In the genomic region with DNA sequence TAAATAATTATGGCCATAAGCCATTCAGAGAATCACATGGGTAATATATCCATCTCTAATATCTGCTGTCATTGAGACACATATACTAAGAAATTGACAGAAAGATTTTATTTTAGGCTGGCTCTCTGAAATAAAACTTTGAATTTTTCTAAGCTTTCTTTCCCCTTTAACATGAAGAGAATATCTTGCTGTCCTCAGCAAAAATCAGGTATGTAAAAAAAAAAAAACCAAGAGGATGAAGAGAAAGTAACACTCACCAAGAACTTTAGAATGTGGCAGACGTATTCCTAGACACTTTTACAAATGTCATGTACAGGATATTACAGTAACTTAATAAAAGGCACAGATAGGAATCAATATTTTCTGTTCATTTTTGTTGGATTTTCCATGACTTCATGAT, we compare ENCODE assay signal across 1 cellular context.
TF ChIP-seq lines count a peak whose summit lies in the region.

No MANE protein-coding gene starts in this region.

TF ChIP-seq in HepG2, 621 proteins besides CTCF, POLR2A, EP300 and RAD21:
- TF ChIP-seq, protein P1, sequence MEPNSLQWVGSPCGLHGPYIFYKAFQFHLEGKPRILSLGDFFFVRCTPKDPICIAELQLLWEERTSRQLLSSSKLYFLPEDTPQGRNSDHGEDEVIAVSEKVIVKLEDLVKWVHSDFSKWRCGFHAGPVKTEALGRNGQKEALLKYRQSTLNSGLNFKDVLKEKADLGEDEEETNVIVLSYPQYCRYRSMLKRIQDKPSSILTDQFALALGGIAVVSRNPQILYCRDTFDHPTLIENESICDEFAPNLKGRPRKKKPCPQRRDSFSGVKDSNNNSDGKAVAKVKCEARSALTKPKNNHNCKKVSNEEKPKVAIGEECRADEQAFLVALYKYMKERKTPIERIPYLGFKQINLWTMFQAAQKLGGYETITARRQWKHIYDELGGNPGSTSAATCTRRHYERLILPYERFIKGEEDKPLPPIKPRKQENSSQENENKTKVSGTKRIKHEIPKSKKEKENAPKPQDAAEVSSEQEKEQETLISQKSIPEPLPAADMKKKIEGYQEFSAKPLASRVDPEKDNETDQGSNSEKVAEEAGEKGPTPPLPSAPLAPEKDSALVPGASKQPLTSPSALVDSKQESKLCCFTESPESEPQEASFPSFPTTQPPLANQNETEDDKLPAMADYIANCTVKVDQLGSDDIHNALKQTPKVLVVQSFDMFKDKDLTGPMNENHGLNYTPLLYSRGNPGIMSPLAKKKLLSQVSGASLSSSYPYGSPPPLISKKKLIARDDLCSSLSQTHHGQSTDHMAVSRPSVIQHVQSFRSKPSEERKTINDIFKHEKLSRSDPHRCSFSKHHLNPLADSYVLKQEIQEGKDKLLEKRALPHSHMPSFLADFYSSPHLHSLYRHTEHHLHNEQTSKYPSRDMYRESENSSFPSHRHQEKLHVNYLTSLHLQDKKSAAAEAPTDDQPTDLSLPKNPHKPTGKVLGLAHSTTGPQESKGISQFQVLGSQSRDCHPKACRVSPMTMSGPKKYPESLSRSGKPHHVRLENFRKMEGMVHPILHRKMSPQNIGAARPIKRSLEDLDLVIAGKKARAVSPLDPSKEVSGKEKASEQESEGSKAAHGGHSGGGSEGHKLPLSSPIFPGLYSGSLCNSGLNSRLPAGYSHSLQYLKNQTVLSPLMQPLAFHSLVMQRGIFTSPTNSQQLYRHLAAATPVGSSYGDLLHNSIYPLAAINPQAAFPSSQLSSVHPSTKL (CRISPR knock-in tag; IDR thresholded peaks at IDR 0.05) = no peak
- TF ChIP-seq, protein P2, sequence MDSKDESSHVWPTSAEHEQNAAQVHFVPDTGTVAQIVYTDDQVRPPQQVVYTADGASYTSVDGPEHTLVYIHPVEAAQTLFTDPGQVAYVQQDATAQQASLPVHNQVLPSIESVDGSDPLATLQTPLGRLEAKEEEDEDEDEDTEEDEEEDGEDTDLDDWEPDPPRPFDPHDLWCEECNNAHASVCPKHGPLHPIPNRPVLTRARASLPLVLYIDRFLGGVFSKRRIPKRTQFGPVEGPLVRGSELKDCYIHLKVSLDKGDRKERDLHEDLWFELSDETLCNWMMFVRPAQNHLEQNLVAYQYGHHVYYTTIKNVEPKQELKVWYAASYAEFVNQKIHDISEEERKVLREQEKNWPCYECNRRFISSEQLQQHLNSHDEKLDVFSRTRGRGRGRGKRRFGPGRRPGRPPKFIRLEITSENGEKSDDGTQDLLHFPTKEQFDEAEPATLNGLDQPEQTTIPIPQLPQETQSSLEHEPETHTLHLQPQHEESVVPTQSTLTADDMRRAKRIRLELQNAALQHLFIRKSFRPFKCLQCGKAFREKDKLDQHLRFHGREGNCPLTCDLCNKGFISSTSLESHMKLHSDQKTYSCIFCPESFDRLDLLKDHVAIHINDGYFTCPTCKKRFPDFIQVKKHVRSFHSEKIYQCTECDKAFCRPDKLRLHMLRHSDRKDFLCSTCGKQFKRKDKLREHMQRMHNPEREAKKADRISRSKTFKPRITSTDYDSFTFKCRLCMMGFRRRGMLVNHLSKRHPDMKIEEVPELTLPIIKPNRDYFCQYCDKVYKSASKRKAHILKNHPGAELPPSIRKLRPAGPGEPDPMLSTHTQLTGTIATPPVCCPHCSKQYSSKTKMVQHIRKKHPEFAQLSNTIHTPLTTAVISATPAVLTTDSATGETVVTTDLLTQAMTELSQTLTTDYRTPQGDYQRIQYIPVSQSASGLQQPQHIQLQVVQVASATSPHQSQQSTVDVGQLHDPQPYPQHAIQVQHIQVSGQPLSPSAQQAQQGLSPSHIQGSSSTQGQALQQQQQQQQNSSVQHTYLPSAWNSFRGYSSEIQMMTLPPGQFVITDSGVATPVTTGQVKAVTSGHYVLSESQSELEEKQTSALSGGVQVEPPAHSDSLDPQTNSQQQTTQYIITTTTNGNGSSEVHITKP (CRISPR knock-in tag; IDR thresholded peaks at IDR 0.05; ENCODE audit: low read depth) = no peak
- TF ChIP-seq SOX13 (IDR thresholded peaks at IDR 0.05) (no peak), SOX13 (CRISPR knock-in tag; conservative IDR thresholded peaks at IDR 0.05 in 1 of 2, IDR thresholded peaks at IDR 0.05 in 1 of 2) (no peak), ZNF562 (CRISPR knock-in tag; IDR thresholded peaks at IDR 0.05; ENCODE audit: borderline replicate concordance) (no peak), ZNF850 (CRISPR knock-in tag; conservative IDR thresholded peaks at IDR 0.05) (no peak), PHF8 (CRISPR knock-in tag; IDR thresholded peaks at IDR 0.05) (no peak), MAFK (conservative IDR thresholded peaks at IDR 0.05 in 1 of 2, IDR thresholded peaks at IDR 0.05 in 1 of 2; ENCODE audit: low read length in 2 of 2) (peak in 1 of 2 experiments; percentile 57; a peak in 3 of 4 replicates), MAFF (IDR thresholded peaks at IDR 0.05; ENCODE audit: low read depth, low read length) (0 out of 2 replicates have a peak, but pooled peaks have one; percentile 26)
- TF ChIP-seq, protein P3, sequence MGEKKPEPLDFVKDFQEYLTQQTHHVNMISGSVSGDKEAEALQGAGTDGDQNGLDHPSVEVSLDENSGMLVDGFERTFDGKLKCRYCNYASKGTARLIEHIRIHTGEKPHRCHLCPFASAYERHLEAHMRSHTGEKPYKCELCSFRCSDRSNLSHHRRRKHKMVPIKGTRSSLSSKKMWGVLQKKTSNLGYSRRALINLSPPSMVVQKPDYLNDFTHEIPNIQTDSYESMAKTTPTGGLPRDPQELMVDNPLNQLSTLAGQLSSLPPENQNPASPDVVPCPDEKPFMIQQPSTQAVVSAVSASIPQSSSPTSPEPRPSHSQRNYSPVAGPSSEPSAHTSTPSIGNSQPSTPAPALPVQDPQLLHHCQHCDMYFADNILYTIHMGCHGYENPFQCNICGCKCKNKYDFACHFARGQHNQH (CRISPR knock-in tag; IDR thresholded peaks at IDR 0.05) = no peak
